20 cellular contexts compared by ENCODE assay signal in the genomic region with DNA sequence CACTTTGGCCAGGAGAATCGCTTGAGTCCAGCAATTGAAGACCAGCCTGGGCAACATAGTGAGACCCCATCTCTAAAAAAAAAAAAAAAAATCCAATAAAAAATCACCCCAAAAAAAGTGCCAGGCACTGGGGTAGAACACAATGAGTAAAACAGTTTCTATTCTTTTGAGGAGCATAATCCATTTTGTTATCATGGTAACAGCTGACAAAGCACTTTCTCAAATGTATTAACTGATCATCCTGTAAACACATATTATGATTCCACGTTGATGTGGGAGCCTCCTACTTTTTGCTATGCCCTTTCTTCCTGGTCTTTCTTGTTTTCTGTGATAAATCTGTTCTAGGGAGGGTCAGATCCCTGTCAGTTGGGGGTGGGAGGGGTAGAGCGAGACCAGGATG. TPM values are rescaled to one million over a fixed set of nuclear protein-coding genes. Genes with fewer than 3 reads are reported as not detected.
"Had no signal": no experiment of that assay in that cellular context is flagged by ENCODE, and none has a peak within 500 bp of the region (broad histone marks: within the 10 kb centered on the region; RNA-seq: fewer than 3 reads in every experiment).

No MANE protein-coding gene starts in this region.

- DNase-seq: activated CD8-positive, alpha-beta memory T cell treated with anti-CD3 and anti-CD28 coated beads for 24 hours; activated CD8-positive, alpha-beta memory T cell treated with anti-CD3 and anti-CD28 coated beads, Interleukin-2, amount 50 U/mL, for 48 hours; activated naive CD8-positive, alpha-beta T cell treated with anti-CD3 and anti-CD28 coated beads, Interleukin-2, amount 10 ng/mL, durations not matched to agents 7 days and 5 days; activated T-cell treated with anti-CD3 and anti-CD28 coated beads, Interleukin-2, amount 50 U/mL, for 48 hours; body of pancreas; central memory CD4-positive, alpha-beta T cell; kidney; left lung; testis; upper lobe of right lung; WERI-Rb-1 had no signal

- H3K4me3 ChIP-seq: body of pancreas, coronary artery, left lung, testis, upper lobe of right lung had no signal

- H3K27me3 ChIP-seq: testis, upper lobe of right lung had no signal

- H3K9me3 ChIP-seq: body of pancreas, left lung, testis, upper lobe of right lung had no signal

- H3K27ac Mint-ChIP-seq: activated naive CD8-positive, alpha-beta T cell treated with anti-CD3 and anti-CD28 coated beads, Interleukin-2, amount 10 ng/mL, durations not matched to agents 7 days and 5 days; mesothelial cell of epicardium; nephron; progenitor cell of endocrine pancreas; stimulated activated naive CD8-positive, alpha-beta T cell treated with anti-CD3 and anti-CD28 coated beads, Interleukin-15, Interleukin-2, amounts not matched to agents 100 ng/mL and 50 ng/mL, for 24 hours had no signal

- H3K27me3 Mint-ChIP-seq: stimulated activated naive CD8-positive, alpha-beta T cell treated with anti-CD3 and anti-CD28 coated beads, Interleukin-15, Interleukin-2, amounts not matched to agents 100 ng/mL and 50 ng/mL, for 24 hours had no signal

- ATAC-seq: body of pancreas, left lung, upper lobe of right lung had no signal

- H3K27ac ChIP-seq: body of pancreas, coronary artery, left lung, upper lobe of right lung, WERI-Rb-1 had no signal

- H3K36me3 ChIP-seq: left lung, upper lobe of right lung, WERI-Rb-1 had no signal

- H3K9me3 Mint-ChIP-seq: activated naive CD8-positive, alpha-beta T cell treated with anti-CD3 and anti-CD28 coated beads, Interleukin-2, amount 10 ng/mL, durations not matched to agents 7 days and 5 days; mesothelial cell of epicardium; nephron; stimulated activated naive CD8-positive, alpha-beta T cell treated with anti-CD3 and anti-CD28 coated beads, Interleukin-15, Interleukin-2, amounts not matched to agents 100 ng/mL and 50 ng/mL, for 24 hours had no signal

- H3K36me3 Mint-ChIP-seq: activated naive CD8-positive, alpha-beta T cell treated with anti-CD3 and anti-CD28 coated beads, Interleukin-2, amount 10 ng/mL, durations not matched to agents 7 days and 5 days; mesothelial cell of epicardium had no signal

- H3K4me3 Mint-ChIP-seq: activated naive CD8-positive, alpha-beta T cell treated with anti-CD3 and anti-CD28 coated beads, Interleukin-2, amount 10 ng/mL, durations not matched to agents 7 days and 5 days; mesothelial cell of epicardium; nephron; stimulated activated naive CD8-positive, alpha-beta T cell treated with anti-CD3 and anti-CD28 coated beads, Interleukin-15, Interleukin-2, amounts not matched to agents 100 ng/mL and 50 ng/mL, for 24 hours had no signal

- H3K4me1 Mint-ChIP-seq: activated naive CD8-positive, alpha-beta T cell treated with anti-CD3 and anti-CD28 coated beads, Interleukin-2, amount 10 ng/mL, durations not matched to agents 7 days and 5 days; mesothelial cell of epicardium; nephron had no signal

- H3K4me1 ChIP-seq: left lung, upper lobe of right lung had no signal

RNA-seq across cellular contexts. Expression of gene WNT8A, which starts 30.3 kb away (rescaled TPM):
- total RNA-seq: activated naive CD8-positive, alpha-beta T cell treated with anti-CD3 and anti-CD28 coated beads, Interleukin-2, amount 10 ng/mL, durations not matched to agents 7 days and 5 days; body of pancreas; kidney; left lung; lung microvascular endothelial cell; mesothelial cell of epicardium; osteoblast; progenitor cell of endocrine pancreas; skeletal muscle tissue; upper lobe of right lung had no signal
- polyA plus RNA-seq: esophagus had no signal
